In the genomic region with DNA sequence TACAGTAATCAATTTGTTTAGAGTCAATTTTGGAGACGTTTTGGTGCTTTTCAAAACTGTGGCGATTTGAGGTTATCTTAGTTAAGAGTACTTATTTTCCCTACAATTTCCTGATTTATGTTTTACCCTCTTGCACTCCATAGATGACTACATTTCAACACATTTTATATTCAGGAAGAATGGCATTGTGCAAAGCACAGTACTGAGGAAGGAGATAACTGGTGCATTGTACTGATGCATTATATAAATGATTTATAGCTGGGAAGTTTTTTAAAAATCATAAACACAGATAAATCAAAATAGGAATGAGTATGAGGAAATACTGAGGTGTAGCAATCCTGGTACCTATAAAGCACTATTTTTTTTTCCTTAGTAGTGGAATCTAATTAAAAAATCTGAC, we compare ENCODE assay signal across 16 cellular contexts. TPM values are rescaled to one million over a fixed set of nuclear protein-coding genes. Genes with fewer than 3 reads are reported as not detected.
DNase-seq lines count a peak whose midpoint lies in the region; ATAC-seq, FAIRE-seq and TF ChIP-seq lines count a peak whose summit lies in the region.
"Had no signal": no experiment of that assay in that cellular context is flagged by ENCODE, and none has a peak within 500 bp of the region (broad histone marks: within the 10 kb centered on the region; RNA-seq: fewer than 3 reads in every experiment).

No MANE protein-coding gene starts in this region.

- H3K79me2 ChIP-seq in endothelial cell of umbilical vein (ENCODE audit: control insufficient read depth, insufficient read depth, low read length) = peaks cover 45% of the 10 kb centered on the region

- H3K4me1 Mint-ChIP-seq in activated naive CD4-positive, alpha-beta T cell treated with anti-CD3 and anti-CD28 coated beads, Interleukin-2, amount 50 U/mL, for 24 hours = peaks cover 59% of the 10 kb centered on the region

- no peaks in the 10 kb centered on the region for H3K27me3 ChIP-seq in endothelial cell of umbilical vein (ENCODE audit: control insufficient read depth in 2 of 2, insufficient read depth in 2 of 2, low read length in 2 of 2)
- H3K27me3 ChIP-seq: breast epithelium had no signal

- H3K4me3 ChIP-seq in endothelial cell of umbilical vein (replicated peaks in 1 of 3; ENCODE audit: insufficient read depth in 1 of 3, low read depth in 1 of 3, low read length in 3 of 3) = peak overlapping the region in 1 of 3 experiments; percentile 11
- H3K4me3 ChIP-seq: breast epithelium had no signal

- H3K27me3 Mint-ChIP-seq in activated naive CD4-positive, alpha-beta T cell treated with anti-CD3 and anti-CD28 coated beads, Interleukin-2, amount 50 U/mL, for 24 hours = no peaks in the 10 kb centered on the region

- dilution Hi-C loops in endothelial cell of umbilical vein (cut with MboI; ENCODE audit: extremely low pct_ligation_motif_present, low sequenced_read_pairs) = no loop called here

- no peak for TF ChIP-seq POLR2A in endothelial cell of umbilical vein (IDR thresholded peaks at IDR 0.05; ENCODE audit: low read depth, low read length)

- peak; percentile 44 for FAIRE-seq in endothelial cell of umbilical vein (lab: Jason Lieb, UNC)

- peaks cover 42% of the 10 kb centered on the region for H3K4me1 ChIP-seq in endothelial cell of umbilical vein (ENCODE audit: control insufficient read depth, extremely low read depth, insufficient read depth, low read length)
- H3K4me1 ChIP-seq: breast epithelium had no signal

- no peak for TF ChIP-seq CTCF in endothelial cell of umbilical vein (IDR thresholded peaks at IDR 0.05; ENCODE audit: extremely low read depth in 1 of 2, insufficient read depth in 1 of 2, low read depth in 1 of 2, low read length in 2 of 2)

- no peaks in the 10 kb centered on the region for H3K9me1 ChIP-seq in endothelial cell of umbilical vein (replicated peaks; ENCODE audit: control insufficient read depth, extremely low read depth, insufficient read depth, low read length)

- H4K20me1 ChIP-seq in endothelial cell of umbilical vein (replicated peaks; ENCODE audit: control insufficient read depth, extremely low read depth, insufficient read depth, low read length) = no peaks in the 10 kb centered on the region

- POLR2A ChIA-PET in endothelial cell of umbilical vein (lab: Charles Lee) = interaction anchor here (0.6 kb wide), 1 partner anchor 10 kb away, joined by 3 read pairs; no protein-coding TSS in a partner anchor

- peak overlapping the region; percentile 77 for H3K4me3 Mint-ChIP-seq in activated naive CD4-positive, alpha-beta T cell treated with anti-CD3 and anti-CD28 coated beads, Interleukin-2, amount 50 U/mL, for 24 hours

- CTCF ChIA-PET in endothelial cell of umbilical vein (lab: Charles Lee) = interaction anchor here (0.7 to 1.9 kb wide), 6 partner anchors 12 to 112 kb away, joined by 3 to 6 read pairs (median 4); no protein-coding TSS in a partner anchor

- no peak overlapping the region for H3K27ac ChIP-seq in endothelial cell of umbilical vein (ENCODE audit: insufficient read depth, low read depth, low read length)

- intact Hi-C loops in endothelial cell of umbilical vein (cut with micrococcal nuclease) = no loop called here

- H3K9me3 Mint-ChIP-seq in activated naive CD4-positive, alpha-beta T cell treated with anti-CD3 and anti-CD28 coated beads, Interleukin-2, amount 50 U/mL, for 24 hours = no peaks in the 10 kb centered on the region
- H3K9me3 Mint-ChIP-seq in activated naive CD4-positive, alpha-beta T cell treated with anti-CD3 and anti-CD28 coated beads, Interleukin-2, amount 50 U/mL, for 72 hours = peaks cover 0 to 3% of the 10 kb centered on the region in 2 donors

- no peak for DNase-seq in activated naive CD4-positive, alpha-beta T cell treated with anti-CD3 and anti-CD28 coated beads, Interleukin-2, amount 50 U/mL, for 72 hours (ENCODE audit: low spot score in 2 of 2)
- DNase-seq in NOMO-1 treated with DMSO at 0.1 percent for 48 hours (lab: John Stamatoyannopoulos, UW; ENCODE audit: unreplicated experiment) = peak; percentile 55
- DNase-seq in endothelial cell of umbilical vein (ENCODE audit: low read depth, low spot score) = peak; percentile 91
- no peak for DNase-seq in HCEC 1CT
- DNase-seq: activated CD4-positive, CD25-positive, alpha-beta regulatory T cell; GOT3; kidney glomerular epithelial cell; NCI-H2081; NK-92 treated with Interleukin-12 subunit alpha and Interleukin-12 subunit beta, amount 100 ng/mL, for 24 hours; retina; stimulated activated CD4-positive, alpha-beta T cell treated with anti-CD3 and anti-CD28 coated beads, Interleukin-1b, Interleukin-23, amount 100 ng/mL, for 48 hours had no signal

- H3K27ac Mint-ChIP-seq in activated naive CD4-positive, alpha-beta T cell treated with anti-CD3 and anti-CD28 coated beads, Interleukin-2, amount 50 U/mL, for 24 hours = peak overlapping the region; percentile 39
- H3K27ac Mint-ChIP-seq in activated naive CD4-positive, alpha-beta T cell treated with anti-CD3 and anti-CD28 coated beads, Interleukin-2, amount 50 U/mL, for 72 hours = no peak overlapping the region

- no peaks in the 10 kb centered on the region for H3K36me3 ChIP-seq in endothelial cell of umbilical vein (ENCODE audit: control insufficient read depth in 2 of 2, extremely low read depth in 1 of 2, insufficient read depth in 2 of 2, low read length in 2 of 2)
- H3K36me3 ChIP-seq: breast epithelium had no signal

- H2AFZ ChIP-seq in endothelial cell of umbilical vein (ENCODE audit: low read depth, low read length) = no peak overlapping the region

- H3K36me3 Mint-ChIP-seq in activated naive CD4-positive, alpha-beta T cell treated with anti-CD3 and anti-CD28 coated beads, Interleukin-2, amount 50 U/mL, for 24 hours = peaks cover 55% of the 10 kb centered on the region
- H3K36me3 Mint-ChIP-seq in activated naive CD4-positive, alpha-beta T cell treated with anti-CD3 and anti-CD28 coated beads, Interleukin-2, amount 50 U/mL, for 72 hours = peaks cover 36 to 39% of the 10 kb centered on the region in 2 donors

- peak overlapping the region; percentile 74 for H3K4me2 ChIP-seq in endothelial cell of umbilical vein (ENCODE audit: insufficient read depth, low read length)

- no peak for ATAC-seq in activated naive CD4-positive, alpha-beta T cell treated with anti-CD3 and anti-CD28 coated beads, Interleukin-2, amount 50 U/mL, for 72 hours
- no peak for ATAC-seq in GM21576 (IDR thresholded peaks at IDR 0.05; ENCODE audit: unreplicated experiment)
- no peak for ATAC-seq in HG02763 (IDR thresholded peaks at IDR 0.05; ENCODE audit: unreplicated experiment)
- no peak for ATAC-seq in GM21423 (IDR thresholded peaks at IDR 0.05; ENCODE audit: unreplicated experiment)

- H3K9me3 ChIP-seq in endothelial cell of umbilical vein (replicated peaks; ENCODE audit: control insufficient read depth, insufficient read depth, low read length) = no peaks in the 10 kb centered on the region
- H3K9me3 ChIP-seq: breast epithelium had no signal

- no TSS peak for BruUV-seq in endothelial cell of umbilical vein (replicated peaks; lab: Mats Ljungman, UMichigan)

- no peak overlapping the region for H3K9ac ChIP-seq in endothelial cell of umbilical vein (replicated peaks; ENCODE audit: extremely low read depth, insufficient read depth, low read length)

TF ChIP-seq in endothelial cell of umbilical vein, 7 proteins besides CTCF, POLR2A, EP300 and RAD21:
- TF ChIP-seq JUN (IDR thresholded peaks at IDR 0.05; ENCODE audit: borderline replicate concordance, insufficient read depth, insufficient read length, low read depth) (peak; percentile 17), GATA2 (IDR thresholded peaks at IDR 0.05; ENCODE audit: insufficient read depth, insufficient read length, low read depth, low read length) (no peak)

RNA-seq across cellular contexts. Expression of a gene that starts 5.6 kb away (rescaled TPM):
- total RNA-seq in activated naive CD4-positive, alpha-beta T cell treated with anti-CD3 and anti-CD28 coated beads, Interleukin-2, amount 50 U/mL, for 72 hours = 10 to 100 TPM; 23.3 to 93.0 TPM
- 11.7 and 12.8 TPM in 2 replicates for total RNA-seq in endothelial cell of umbilical vein
- polyA plus RNA-seq in endothelial cell of umbilical vein = 2.4 and 3.5 TPM in 2 replicates
- 2.9 and 3.2 TPM in 2 replicates for polyA plus RNA-seq in endothelial cell of umbilical vein (2011; cell fraction: cytosol; rRNA removed)
- 8.0 and 8.8 TPM in 2 replicates for polyA plus RNA-seq in endothelial cell of umbilical vein (2011; cell fraction: nucleus; rRNA removed)
- 6.1 and 7.3 TPM in 2 replicates for polyA plus RNA-seq in endothelial cell of umbilical vein (2012)
- polyA minus RNA-seq in endothelial cell of umbilical vein = 14.0 and 14.1 TPM in 2 replicates
- 10.2 TPM for polyA minus RNA-seq in endothelial cell of umbilical vein (2011; cell fraction: cytosol; rRNA and poly(A)+ RNA removed)
- 16.5 and 21.4 TPM in 2 replicates for polyA minus RNA-seq in endothelial cell of umbilical vein (2011; cell fraction: nucleus; rRNA and poly(A)+ RNA removed)

Comparison
In these comparisons a context has a peak if more than half of its experiments do, and no peak if none do; other contexts are left out.
1. DNase-seq: peak in NOMO-1 treated with DMSO at 0.1 percent for 48 hours (single experiment) and endothelial cell of umbilical vein (single experiment); none in activated naive CD4-positive, alpha-beta T cell treated with anti-CD3 and anti-CD28 coated beads, Interleukin-2, amount 50 U/mL, for 72 hours (0 of 2) and HCEC 1CT (single experiment).